ENCODE assay signal across 12 cellular contexts in genomic region chr1:223008808-223009207, GRCh38.
A peak's percentile ranks its signal among the peaks of the same experiment; 100 is the strongest.
DNase-seq lines count a peak whose midpoint lies in the region; ATAC-seq, FAIRE-seq and TF ChIP-seq lines count a peak whose summit lies in the region.
"Had no signal": no experiment of that assay in that cellular context is flagged by ENCODE, and none has a peak within 500 bp of the region (broad histone marks: within the 10 kb centered on the region; RNA-seq: fewer than 3 reads in every experiment).

No MANE protein-coding gene starts in this region.

- no peak overlapping the region for H3K4ac ChIP-seq in H1 (replicated peaks; ENCODE audit: insufficient read length, low read depth, low read length)

- no peak overlapping the region for H4K91ac ChIP-seq in H1 (replicated peaks; ENCODE audit: insufficient read length, low read length)

- H4K20me1 ChIP-seq in GM23338 (replicated peaks; ENCODE audit: insufficient read depth) (no peaks in the 10 kb centered on the region; the same call in 1 of the 2 replicates), H1 (replicated peaks in 1 of 2; ENCODE audit: control insufficient read depth in 1 of 2, insufficient read depth in 2 of 2, low read length in 2 of 2) (no peaks in the 10 kb centered on the region)

- no peak overlapping the region for H4K8ac ChIP-seq in H1 (ENCODE audit: extremely low read depth, insufficient read depth, low read length)

- no peak overlapping the region for H2AK5ac ChIP-seq in H1 (ENCODE audit: low read depth, low read length)

- no peak overlapping the region for H3K4me3 ChIP-seq in GM23338
- no peak overlapping the region for H3K4me3 ChIP-seq in H1 (ENCODE audit: extremely low read depth in 1 of 4, insufficient read depth in 2 of 4, low read depth in 3 of 4, low read length in 4 of 4)

- no peak for TF ChIP-seq EP300 in H1 (IDR thresholded peaks at IDR 0.05; ENCODE audit: borderline replicate concordance in 1 of 2, low read depth in 2 of 2, low read length in 2 of 2)

- H3K4me1 Mint-ChIP-seq in GM23338: peaks cover 50% of the 10 kb centered on the region
- H3K4me1 Mint-ChIP-seq in nephron progenitor cell: peaks cover 94% of the 10 kb centered on the region
- no peaks in the 10 kb centered on the region for H3K4me1 Mint-ChIP-seq in natural killer cell
- H3K4me1 Mint-ChIP-seq in naive thymus-derived CD8-positive, alpha-beta T cell: no peaks in the 10 kb centered on the region
- H3K4me1 Mint-ChIP-seq: CD4-positive, CD25-positive, alpha-beta regulatory T cell had no signal

- no peak for DNase-seq in GM23338 (ENCODE audit: low spot score)
- DNase-seq in H1 (ENCODE audit: low read depth in 1 of 2, low spot score in 2 of 2): no peak
- peak; percentile 60 for DNase-seq in left kidney (ENCODE audit: low read depth, low spot score)
- DNase-seq in nephron progenitor cell: no peak
- no peak for DNase-seq in Kasumi-1 (lab: John Stamatoyannopoulos, UW)
- no peak for DNase-seq in activated naive CD4-positive, alpha-beta T cell treated with Interleukin-2 at 50 U/mL for 16 hours
- no peak for DNase-seq in natural killer cell
- no peak for DNase-seq in naive thymus-derived CD8-positive, alpha-beta T cell
- DNase-seq: CD4-positive, CD25-positive, alpha-beta regulatory T cell had no signal

- TF ChIP-seq RAD21 in H1 (IDR thresholded peaks at IDR 0.05 in 1 of 2, conservative IDR thresholded peaks at IDR 0.05 in 1 of 2; ENCODE audit: low read depth in 2 of 2, low read length in 2 of 2): no peak

- no peak overlapping the region for H2BK5ac ChIP-seq in H1 (ENCODE audit: low read depth, low read length)

- H3K36me3 Mint-ChIP-seq in GM23338 (ENCODE audit: low read depth) (peaks cover 15% of the 10 kb centered on the region; the same call in 2 of the 3 replicates), nephron progenitor cell (ENCODE audit: low read depth) (peaks cover 26% of the 10 kb centered on the region), natural killer cell (no peaks in the 10 kb centered on the region)
- peaks cover 6 to 14% (median 10%) of the 10 kb centered on the region in 3 donors for H3K36me3 Mint-ChIP-seq in naive thymus-derived CD8-positive, alpha-beta T cell

- H3K27me3 Mint-ChIP-seq in GM23338 (ENCODE audit: insufficient read depth, low read depth, poor library complexity): peaks cover 5% of the 10 kb centered on the region
- H3K27me3 Mint-ChIP-seq in nephron progenitor cell (ENCODE audit: low read depth, poor library complexity): peaks cover 3% of the 10 kb centered on the region
- peaks cover 5 to 17% of the 10 kb centered on the region in 2 donors for H3K27me3 Mint-ChIP-seq in natural killer cell (ENCODE audit: low read depth in 2 of 2)
- peaks cover 0 to 5% (median 0%) of the 10 kb centered on the region in 5 donors for H3K27me3 Mint-ChIP-seq in naive thymus-derived CD8-positive, alpha-beta T cell

- H3F3A ChIP-seq in GM23338 (replicated peaks; ENCODE audit: low read depth): peaks cover 3% of the 10 kb centered on the region

- no peaks in the 10 kb centered on the region for H3K23me2 ChIP-seq in H1 (ENCODE audit: low read depth, low read length)

- WGBS in H1 (ENCODE audit: extremely low coverage in 1 of 2, insufficient coverage in 1 of 2, insufficient read length in 1 of 2, insufficient replicate concordance in 2 of 2, low coverage in 1 of 2, low lambda C conversion rate in 2 of 2, missing lambda C conversion rate in 1 of 2), 2 experiments: 42% methylated on average over 2 of the region's 2 CpGs; no CpG with 5 or more reads in 1 of the 2 experiments

- intact Hi-C loops in natural killer cell (cut with micrococcal nuclease): no loop called here

- no peak for TF ChIP-seq POLR2A in H1 (IDR thresholded peaks at IDR 0.05; ENCODE audit: control extremely low read depth in 1 of 2, low read depth in 2 of 2, low read length in 2 of 2)

- H3K79me1 ChIP-seq in H1 (ENCODE audit: low read depth, low read length): no peaks in the 10 kb centered on the region

- CTCF ChIA-PET in H1 (lab: Charles Lee; ENCODE audit: partially characterized antibody): interaction anchor here (1.2 kb wide), 2 partner anchors 115 to 216 kb away, joined by 3 read pairs; no protein-coding TSS in a partner anchor

- H3K27ac ChIP-seq in GM23338 (ENCODE audit: low read depth) (no peak overlapping the region), H1 (ENCODE audit: low read depth, low read length) (no peak overlapping the region)
- H3K27ac ChIP-seq: 22Rv1 had no signal

- TF ChIP-seq CTCF in GM23338 (conservative IDR thresholded peaks at IDR 0.05; ENCODE audit: low read depth in 2 of 2) (no peak), H1 (IDR thresholded peaks at IDR 0.05; ENCODE audit: control extremely low read depth in 1 of 3, insufficient read depth in 1 of 3, low read depth in 1 of 3, low read length in 3 of 3) (no peak), nephron progenitor cell (IDR thresholded peaks at IDR 0.05) (no peak), natural killer cell (IDR thresholded peaks at IDR 0.05) (no peak)

- no peak overlapping the region for H3K23ac ChIP-seq in H1 (ENCODE audit: insufficient read length)

- H3K9me2 ChIP-seq in GM23338 (ENCODE audit: insufficient read depth): no peaks in the 10 kb centered on the region

- H2BK15ac ChIP-seq in H1 (ENCODE audit: low read length): no peak overlapping the region

- ATAC-seq in GM23338 (no peak), natural killer cell (no peak)
- ATAC-seq in naive thymus-derived CD8-positive, alpha-beta T cell: no peak
- ATAC-seq: HCT116 had no signal

- H3K9me3 Mint-ChIP-seq in GM23338 (no peaks in the 10 kb centered on the region), nephron progenitor cell (no peaks in the 10 kb centered on the region), natural killer cell (no peaks in the 10 kb centered on the region)
- H3K9me3 Mint-ChIP-seq in naive thymus-derived CD8-positive, alpha-beta T cell: no peaks in the 10 kb centered on the region

- H2BK20ac ChIP-seq in H1 (ENCODE audit: low read length): no peak overlapping the region

- H3K27ac Mint-ChIP-seq in GM23338: no peak overlapping the region
- peak overlapping the region; percentile 40 for H3K27ac Mint-ChIP-seq in nephron progenitor cell
- no peak overlapping the region for H3K27ac Mint-ChIP-seq in natural killer cell
- H3K27ac Mint-ChIP-seq in naive thymus-derived CD8-positive, alpha-beta T cell: no peak overlapping the region
- H3K27ac Mint-ChIP-seq: CD4-positive, CD25-positive, alpha-beta regulatory T cell had no signal

- H3K4me2 ChIP-seq in GM23338: peak overlapping the region; percentile 10; the same call in 1 of the 2 replicates
- H3K4me2 ChIP-seq in H1 (ENCODE audit: insufficient read depth in 1 of 2, low read depth in 2 of 2, low read length in 2 of 2): no peak overlapping the region

- FAIRE-seq in H1 (lab: Jason Lieb, UNC): peak; percentile 66
- FAIRE-seq: H54 had no signal

- H3K36me3 ChIP-seq in GM23338 (ENCODE audit: insufficient read depth): no peaks in the 10 kb centered on the region
- H3K36me3 ChIP-seq in H1 (ENCODE audit: control insufficient read depth in 2 of 4, insufficient read depth in 4 of 4, low read length in 3 of 4): peaks cover 0 to 6% (median 0%) of the 10 kb centered on the region in 4 experiments; a peak in 2 of 8 replicates

- H3K14ac ChIP-seq in H1 (ENCODE audit: insufficient read length): no peak overlapping the region

- H3K9ac ChIP-seq in H1 (replicated peaks in 1 of 4; ENCODE audit: extremely low read depth in 1 of 4, low read depth in 3 of 4, low read length in 3 of 4): no peak overlapping the region

- H3K79me2 ChIP-seq in GM23338 (replicated peaks; ENCODE audit: insufficient read depth) (no peaks in the 10 kb centered on the region), H1 (ENCODE audit: control insufficient read depth in 1 of 2, insufficient read depth in 2 of 2, low read length in 2 of 2) (no peaks in the 10 kb centered on the region)

- POLR2A ChIA-PET in H1 (lab: Charles Lee; ENCODE audit: partially characterized antibody): interaction anchor here (0.6 to 7.8 kb wide), 6 partner anchors 8 to 258 kb away, joined by 3 to 58 read pairs (median 6); no protein-coding TSS in a partner anchor
- POLR2A ChIA-PET in naive thymus-derived CD8-positive, alpha-beta T cell (lab: Charles Lee): no interaction called here

- H2AFZ ChIP-seq in GM23338 (no peak overlapping the region), H1 (ENCODE audit: low read length) (no peak overlapping the region)

- H4K5ac ChIP-seq in H1 (ENCODE audit: insufficient read length, low read depth, low read length): no peak overlapping the region

- peaks cover 8% of the 10 kb centered on the region; the same call in 1 of the 2 replicates for H3K27me3 ChIP-seq in GM23338 (ENCODE audit: insufficient read depth)
- H3K27me3 ChIP-seq in H1 (replicated peaks in 1 of 4; ENCODE audit: control insufficient read depth in 3 of 4, extremely low read depth in 1 of 4, insufficient read depth in 3 of 4, low read length in 3 of 4): no peaks in the 10 kb centered on the region

- no peak overlapping the region for H3K4me3 Mint-ChIP-seq in GM23338
- H3K4me3 Mint-ChIP-seq in nephron progenitor cell: peak overlapping the region; percentile 11
- no peak overlapping the region for H3K4me3 Mint-ChIP-seq in natural killer cell
- H3K4me3 Mint-ChIP-seq in naive thymus-derived CD8-positive, alpha-beta T cell: no peak overlapping the region
- H3K4me3 Mint-ChIP-seq: CD4-positive, CD25-positive, alpha-beta regulatory T cell had no signal

- H3K56ac ChIP-seq in H1 (replicated peaks; ENCODE audit: insufficient read length, low read depth, low read length): no peak overlapping the region

- H2BK120ac ChIP-seq in H1 (replicated peaks; ENCODE audit: low read depth, low read length): no peak overlapping the region

- peaks cover 51% of the 10 kb centered on the region for H3K4me1 ChIP-seq in GM23338 (ENCODE audit: insufficient read depth)
- H3K4me1 ChIP-seq in H1 (replicated peaks in 1 of 4; ENCODE audit: control insufficient read depth in 3 of 4, insufficient read depth in 4 of 4, low read length in 3 of 4): peaks cover 0 to 5% (median 2%) of the 10 kb centered on the region in 4 experiments; a peak in 4 of 7 replicates

- no peaks in the 10 kb centered on the region for H3K9me3 ChIP-seq in H1 (ENCODE audit: insufficient read depth in 2 of 2, low read depth in 1 of 2, low read length in 1 of 2)

- no peak overlapping the region for H3K18ac ChIP-seq in H1 (ENCODE audit: extremely low read depth, low read length)

- H2BK12ac ChIP-seq in H1 (ENCODE audit: low read depth, low read length): no peak overlapping the region

TF ChIP-seq in GM23338, 12 proteins besides CTCF, POLR2A, EP300 and RAD21 (continues in another document):
- TF ChIP-seq STAT1 (IDR thresholded peaks at IDR 0.05; ENCODE audit: unreplicated experiment) (no peak), ZNF114 (CRISPR knock-in tag; IDR thresholded peaks at IDR 0.05) (no peak), ZNF331 (CRISPR knock-in tag; IDR thresholded peaks at IDR 0.05; ENCODE audit: low read depth) (no peak), NANOG (IDR thresholded peaks at IDR 0.05; ENCODE audit: borderline replicate concordance) (no peak)

TF ChIP-seq in H1, 55 proteins besides CTCF, POLR2A, EP300 and RAD21 (continues in another document):
- TF ChIP-seq TAF1 (IDR thresholded peaks at IDR 0.05; ENCODE audit: low read depth, low read length): no peak
- TF ChIP-seq ATF3 (IDR thresholded peaks at IDR 0.05; ENCODE audit: insufficient read depth, low read depth, low read length): no peak
